Comparison of ENCODE assay signal across 25 cellular contexts in genomic region chr1:214518387-214518786, GRCh38. TPM values are rescaled to one million over a fixed set of nuclear protein-coding genes. Genes with fewer than 3 reads are reported as not detected.
DNase-seq lines count a peak whose midpoint lies in the region; ATAC-seq and TF ChIP-seq lines count a peak whose summit lies in the region.
"Had no signal": no experiment of that assay in that cellular context is flagged by ENCODE, and none has a peak within 500 bp of the region (broad histone marks: within the 10 kb centered on the region; RNA-seq: fewer than 3 reads in every experiment).

No MANE protein-coding gene starts in this region.

- H3K9me3 Mint-ChIP-seq in mesothelial cell of epicardium: no peaks in the 10 kb centered on the region
- H3K9me3 Mint-ChIP-seq: activated CD4-positive, alpha-beta memory T cell treated with anti-CD3 and anti-CD28 coated beads, Interleukin-2, amount 10 ng/mL, durations not matched to agents 7 days and 5 days; H9; stimulated activated effector memory CD8-positive, alpha-beta T cell treated with anti-CD3 and anti-CD28 coated beads, Interleukin-12 subunit alpha, Interleukin-12 subunit beta, amount 100 ng/mL, for 72 hours had no signal

- H3K27me3 Mint-ChIP-seq in mesothelial cell of epicardium (ENCODE audit: low read depth): no peaks in the 10 kb centered on the region
- H3K27me3 Mint-ChIP-seq: progenitor cell of endocrine pancreas had no signal

- H3K4me3 ChIP-seq in astrocyte of the spinal cord (ENCODE audit: low read depth, low read length): no peak overlapping the region
- H3K4me3 ChIP-seq: BLaER1 treated with 17β-estradiol and CSF1 and Interleukin-3, amounts not matched to agents 10 nM and 100 nM; heart right ventricle; K562; mucosa of descending colon; neural progenitor cell had no signal

- ATAC-seq in GM21737 (IDR thresholded peaks at IDR 0.05; ENCODE audit: unreplicated experiment) (no peak), HG03095 (IDR thresholded peaks at IDR 0.05; ENCODE audit: unreplicated experiment) (no peak)
- ATAC-seq: heart right ventricle; K562; left ventricle myocardium superior; mucosa of descending colon; stimulated activated effector memory CD8-positive, alpha-beta T cell treated with anti-CD3 and anti-CD28 coated beads, Interleukin-12 subunit alpha, Interleukin-12 subunit beta, amount 100 ng/mL, for 72 hours had no signal

- DNase-seq in A172 (ENCODE audit: low spot score): peak; percentile 26
- peak; percentile 63 for DNase-seq in HCEC 1CT
- DNase-seq in astrocyte of the spinal cord (ENCODE audit: low read depth, low spot score): peak; percentile 49
- DNase-seq in mesothelial cell of epicardium (ENCODE audit: low spot score in 2 of 2, unreplicated experiment in 2 of 2): no peak
- no peak for DNase-seq in effector CD8-positive, alpha-beta T cell (lab: John Stamatoyannopoulos, UW)
- DNase-seq in DMS79 treated with DMSO at 0.1 percent for 48 hours (lab: John Stamatoyannopoulos, UW): no peak
- DNase-seq: 8988T; activated CD4-positive, alpha-beta memory T cell treated with anti-CD3 and anti-CD28 coated beads, Interleukin-2, amount 10 ng/mL, durations not matched to agents 7 days and 5 days; activated effector memory CD4-positive, alpha-beta T cell treated with anti-CD3 and anti-CD28 coated beads, Interleukin-2, amount 50 U/mL, for 16 hours; Calu3; H9; heart right ventricle; left ventricle myocardium superior; mucosa of descending colon; NCI-H1694; NCI-H774; stimulated activated CD4-positive, alpha-beta T cell treated with anti-CD3 and anti-CD28 coated beads, Interleukin-2, amount 100 ng/mL, for 24 hours; T1000 had no signal

- peak overlapping the region; percentile 64 for H3K27ac Mint-ChIP-seq in mesothelial cell of epicardium
- H3K27ac Mint-ChIP-seq: activated CD4-positive, alpha-beta memory T cell treated with anti-CD3 and anti-CD28 coated beads, Interleukin-2, amount 10 ng/mL, durations not matched to agents 7 days and 5 days; H9; neural progenitor cell; progenitor cell of endocrine pancreas; stimulated activated effector memory CD8-positive, alpha-beta T cell treated with anti-CD3 and anti-CD28 coated beads, Interleukin-12 subunit alpha, Interleukin-12 subunit beta, amount 100 ng/mL, for 72 hours had no signal

- TF ChIP-seq CTCF in astrocyte of the spinal cord (IDR thresholded peaks at IDR 0.05; ENCODE audit: low read depth, low read length) (no peak), mesothelial cell of epicardium (IDR thresholded peaks at IDR 0.05; ENCODE audit: unreplicated experiment) (no peak)

- in situ Hi-C loops in astrocyte of the spinal cord (cut with HindIII; ENCODE audit: low sequenced_read_pairs): no loop called here

- peaks cover 67% of the 10 kb centered on the region for H3K4me1 Mint-ChIP-seq in mesothelial cell of epicardium
- H3K4me1 Mint-ChIP-seq: stimulated activated effector memory CD8-positive, alpha-beta T cell treated with anti-CD3 and anti-CD28 coated beads, Interleukin-12 subunit alpha, Interleukin-12 subunit beta, amount 100 ng/mL, for 72 hours had no signal

- H3K4me3 Mint-ChIP-seq in mesothelial cell of epicardium: no peak overlapping the region
- H3K4me3 Mint-ChIP-seq: activated CD4-positive, alpha-beta memory T cell treated with anti-CD3 and anti-CD28 coated beads, Interleukin-2, amount 10 ng/mL, durations not matched to agents 7 days and 5 days; H9; neural progenitor cell; stimulated activated effector memory CD8-positive, alpha-beta T cell treated with anti-CD3 and anti-CD28 coated beads, Interleukin-12 subunit alpha, Interleukin-12 subunit beta, amount 100 ng/mL, for 72 hours had no signal

- peaks cover 4% of the 10 kb centered on the region for H3K36me3 Mint-ChIP-seq in mesothelial cell of epicardium
- H3K36me3 Mint-ChIP-seq: stimulated activated effector memory CD8-positive, alpha-beta T cell treated with anti-CD3 and anti-CD28 coated beads, Interleukin-12 subunit alpha, Interleukin-12 subunit beta, amount 100 ng/mL, for 72 hours had no signal

RNA-seq across cellular contexts. Expression of gene PTPN14, which starts 33.0 kb away (rescaled TPM):
- total RNA-seq in A172 (2014; rRNA removed; shearing (Covaris generic)): 42.8 and 46.0 TPM in 2 replicates
- total RNA-seq in mesothelial cell of epicardium: 71.8 to 75.8 TPM (median 74.9 TPM) in 3 replicates

Comparison
In these comparisons a context has a peak if more than half of its experiments do, and no peak if none do; other contexts are left out.
1. DNase-seq: peak in A172 (single experiment), HCEC 1CT (single experiment) and astrocyte of the spinal cord (single experiment); none in mesothelial cell of epicardium (0 of 2), effector CD8-positive, alpha-beta T cell (single experiment) and DMS79 treated with DMSO at 0.1 percent for 48 hours (single experiment).